ENCODE assay signal across 25 cellular contexts in the genomic region with DNA sequence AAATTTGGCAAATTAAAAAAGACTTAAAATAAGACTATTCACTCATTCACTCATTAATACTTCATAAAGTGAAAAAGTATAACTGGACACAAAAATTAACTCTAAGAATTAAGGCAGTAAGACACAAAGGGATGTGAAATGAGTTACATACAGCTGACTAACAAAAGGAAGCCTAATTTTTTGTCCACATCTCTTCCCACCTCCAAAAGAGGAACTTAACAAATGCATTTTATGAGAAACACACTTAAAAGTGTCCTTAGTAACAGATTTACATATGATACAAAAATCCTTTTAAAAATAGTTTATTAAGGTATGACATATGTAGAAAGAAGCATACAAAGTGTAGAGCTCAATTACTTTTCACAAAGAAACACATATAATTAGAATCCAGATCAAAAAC.
"Had no signal": no experiment of that assay in that cellular context is flagged by ENCODE, and none has a peak within 500 bp of the region (broad histone marks: within the 10 kb centered on the region; RNA-seq: fewer than 3 reads in every experiment).

No MANE protein-coding gene starts in this region.

- H3K36me3 ChIP-seq: colonic mucosa had no signal

- H3K4me2 ChIP-seq: smooth muscle cell had no signal

- DNase-seq: activated CD4-positive, alpha-beta memory T cell treated with anti-CD3 and anti-CD28 coated beads, Interleukin-2, amount 10 ng/mL, durations not matched to agents 7 days and 5 days; activated CD4-positive, alpha-beta T cell treated with anti-CD3 and anti-CD28 coated beads for 48 hours; activated CD4-positive, CD25-positive, alpha-beta regulatory T cell; activated CD8-positive, alpha-beta memory T cell treated with anti-CD3 and anti-CD28 coated beads, Interleukin-2, amount 10 ng/mL, durations not matched to agents 7 days and 5 days; activated effector memory CD4-positive, alpha-beta T cell treated with anti-CD3 and anti-CD28 coated beads, Interleukin-2, amount 50 U/mL, for 16 hours; activated naive CD4-positive, alpha-beta T cell treated with anti-CD3 and anti-CD28 coated beads, Interleukin-2, amount 50 U/mL, for 16 hours; activated T-cell treated with anti-CD3 and anti-CD28 coated beads, Interleukin-2, amount 50 U/mL, for 1 hour; aorta; brain microvascular endothelial cell; central memory CD4-positive, alpha-beta T cell; colonic mucosa; foreskin keratinocyte; kidney; nucleus accumbens; stimulated activated CD4-positive, alpha-beta T cell treated with anti-CD3 and anti-CD28 coated beads, Interleukin-4, amount 100 ng/mL, for 4 hours; testis; upper lobe of left lung had no signal

- H3K36me3 Mint-ChIP-seq: activated CD8-positive, alpha-beta memory T cell treated with anti-CD3 and anti-CD28 coated beads, Interleukin-2, amount 10 ng/mL, durations not matched to agents 7 days and 5 days; mesothelial cell of epicardium had no signal

- H3K9me3 Mint-ChIP-seq: activated CD4-positive, alpha-beta memory T cell treated with anti-CD3 and anti-CD28 coated beads, Interleukin-2, amount 10 ng/mL, durations not matched to agents 7 days and 5 days; mesothelial cell of epicardium; nephron; stimulated activated memory B cell treated with anti-CD40 and anti-IgM and Interleukin-4, amounts not matched to agents 10 μg/mL and 1 μg/mL and 100 μg/mL, for 72 hours had no signal

- H3K4me1 ChIP-seq: colonic mucosa, foreskin keratinocyte, testis had no signal

- H3K27ac Mint-ChIP-seq: activated CD4-positive, alpha-beta memory T cell treated with anti-CD3 and anti-CD28 coated beads, Interleukin-2, amount 10 ng/mL, durations not matched to agents 7 days and 5 days; activated CD8-positive, alpha-beta memory T cell treated with anti-CD3 and anti-CD28 coated beads, Interleukin-2, amount 10 ng/mL, durations not matched to agents 7 days and 5 days; mesothelial cell of epicardium; nephron; stimulated activated memory B cell treated with anti-CD40 and anti-IgM and Interleukin-4, amounts not matched to agents 10 μg/mL and 1 μg/mL and 100 μg/mL, for 72 hours had no signal

- H3K27me3 Mint-ChIP-seq: activated CD4-positive, alpha-beta memory T cell treated with anti-CD3 and anti-CD28 coated beads, Interleukin-2, amount 10 ng/mL, durations not matched to agents 7 days and 5 days; activated CD8-positive, alpha-beta memory T cell treated with anti-CD3 and anti-CD28 coated beads, Interleukin-2, amount 10 ng/mL, durations not matched to agents 7 days and 5 days; stimulated activated memory B cell treated with anti-CD40 and anti-IgM and Interleukin-4, amounts not matched to agents 10 μg/mL and 1 μg/mL and 100 μg/mL, for 72 hours had no signal

- ATAC-seq: activated CD8-positive, alpha-beta memory T cell treated with anti-CD3 and anti-CD28 coated beads, Interleukin-2, amount 10 ng/mL, durations not matched to agents 7 days and 5 days; foreskin keratinocyte; left lobe of liver; sciatic nerve; stimulated activated memory B cell treated with anti-CD40 and anti-IgM and Interleukin-4, amounts not matched to agents 10 μg/mL and 1 μg/mL and 100 μg/mL, for 72 hours had no signal

- H3K4me3 ChIP-seq: colonic mucosa, lung, smooth muscle cell, testis, upper lobe of left lung had no signal

- H3K27ac ChIP-seq: brain microvascular endothelial cell, colonic mucosa, foreskin keratinocyte, testis, upper lobe of left lung had no signal

- H3K4me1 Mint-ChIP-seq: activated CD4-positive, alpha-beta memory T cell treated with anti-CD3 and anti-CD28 coated beads, Interleukin-2, amount 10 ng/mL, durations not matched to agents 7 days and 5 days; mesothelial cell of epicardium; nephron had no signal

- H3K9me3 ChIP-seq: colonic mucosa, testis, upper lobe of left lung had no signal

- FAIRE-seq: kidney, TTC549 had no signal

- H3K27me3 ChIP-seq: brain microvascular endothelial cell, colonic mucosa, foreskin keratinocyte, testis, upper lobe of left lung had no signal

- H3K4me3 Mint-ChIP-seq: activated CD4-positive, alpha-beta memory T cell treated with anti-CD3 and anti-CD28 coated beads, Interleukin-2, amount 10 ng/mL, durations not matched to agents 7 days and 5 days; activated CD8-positive, alpha-beta memory T cell treated with anti-CD3 and anti-CD28 coated beads, Interleukin-2, amount 10 ng/mL, durations not matched to agents 7 days and 5 days; mesothelial cell of epicardium; nephron; stimulated activated memory B cell treated with anti-CD40 and anti-IgM and Interleukin-4, amounts not matched to agents 10 μg/mL and 1 μg/mL and 100 μg/mL, for 72 hours had no signal
